ENCODE assay signal across 8 cellular contexts in genomic region chr11:46294365-46295309, GRCh38. TPM values are rescaled to one million over a fixed set of nuclear protein-coding genes. Genes with fewer than 3 reads are reported as not detected.
DNase-seq lines count a peak whose midpoint lies in the region; ATAC-seq and TF ChIP-seq lines count a peak whose summit lies in the region.

No MANE protein-coding gene starts in this region.

- peaks cover 32% of the 10 kb centered on the region for H3K27me3 Mint-ChIP-seq in CD4-positive, CD25-positive, alpha-beta regulatory T cell
- H3K27me3 Mint-ChIP-seq in natural killer cell (ENCODE audit: low read depth in 2 of 2): peaks cover 10 to 23% of the 10 kb centered on the region in 2 donors

- no peaks in the 10 kb centered on the region for H3K9me2 ChIP-seq in Loucy (replicated peaks; ENCODE audit: low read depth, low read length)

- no peaks in the 10 kb centered on the region for H4K20me1 ChIP-seq in Loucy (ENCODE audit: insufficient read depth, low read length, poor library complexity, severe bottlenecking)

- H3K4me2 ChIP-seq in Loucy (ENCODE audit: low read depth, low read length, poor library complexity, severe bottlenecking): peak overlapping the region; percentile 93

- no peaks in the 10 kb centered on the region for H3K79me2 ChIP-seq in Loucy (ENCODE audit: insufficient read depth, low read length)

- no peaks in the 10 kb centered on the region for H3K36me3 ChIP-seq in CD4-positive, CD25-positive, alpha-beta regulatory T cell (ENCODE audit: control insufficient read depth, insufficient read depth, low read length)
- H3K36me3 ChIP-seq in Loucy (ENCODE audit: insufficient read depth, low read length): no peaks in the 10 kb centered on the region
- no peaks in the 10 kb centered on the region for H3K36me3 ChIP-seq in effector memory CD4-positive, alpha-beta T cell (ENCODE audit: control insufficient read depth, insufficient read depth, low read length)

- H3K9me3 Mint-ChIP-seq in CD4-positive, CD25-positive, alpha-beta regulatory T cell: peaks cover 0 to 3% (median 0%) of the 10 kb centered on the region in 7 donors
- H3K9me3 Mint-ChIP-seq in natural killer cell: no peaks in the 10 kb centered on the region

- H3K4me1 ChIP-seq in CD4-positive, CD25-positive, alpha-beta regulatory T cell (ENCODE audit: control insufficient read depth, insufficient read depth, low read length, poor library complexity, severe bottlenecking): peaks cover 17% of the 10 kb centered on the region
- peaks cover 12% of the 10 kb centered on the region for H3K4me1 ChIP-seq in Loucy (ENCODE audit: insufficient read depth, low read length, poor library complexity, severe bottlenecking)
- H3K4me1 ChIP-seq in effector memory CD4-positive, alpha-beta T cell (ENCODE audit: control insufficient read depth, insufficient read depth, low read length, poor library complexity, severe bottlenecking): peaks cover 13% of the 10 kb centered on the region

- H3K4me1 Mint-ChIP-seq in CD4-positive, CD25-positive, alpha-beta regulatory T cell: peaks cover 0 to 12% (median 5%) of the 10 kb centered on the region in 4 donors
- H3K4me1 Mint-ChIP-seq in natural killer cell: peaks cover 0 to 13% of the 10 kb centered on the region in 2 donors

- no peaks in the 10 kb centered on the region for H3K36me3 Mint-ChIP-seq in CD4-positive, CD25-positive, alpha-beta regulatory T cell
- no peaks in the 10 kb centered on the region for H3K36me3 Mint-ChIP-seq in natural killer cell

- no peak overlapping the region for H3K27ac ChIP-seq in CD4-positive, CD25-positive, alpha-beta regulatory T cell (ENCODE audit: insufficient read depth, low read length, poor library complexity, severe bottlenecking)
- H3K27ac ChIP-seq in effector memory CD4-positive, alpha-beta T cell (ENCODE audit: insufficient read depth, low read length, poor library complexity, severe bottlenecking): no peak overlapping the region

- H3K9ac ChIP-seq in Loucy (ENCODE audit: low read depth, low read length, poor library complexity, severe bottlenecking): peak overlapping the region; percentile 47

- H3K27ac Mint-ChIP-seq in CD4-positive, CD25-positive, alpha-beta regulatory T cell: no peak overlapping the region
- H3K27ac Mint-ChIP-seq in natural killer cell: no peak overlapping the region

- ATAC-seq in CD4-positive, CD25-positive, alpha-beta regulatory T cell (ENCODE audit: low read depth in 2 of 2): no peak
- no peak for ATAC-seq in natural killer cell
- no peak for ATAC-seq in HG02798 (IDR thresholded peaks at IDR 0.05; ENCODE audit: poor library complexity, unreplicated experiment)

- no peak overlapping the region for H3K4me3 ChIP-seq in CD4-positive, CD25-positive, alpha-beta regulatory T cell (ENCODE audit: low read depth, low read length)
- peak overlapping the region; percentile 74 for H3K4me3 ChIP-seq in Loucy (ENCODE audit: low read length, poor library complexity, severe bottlenecking)
- H3K4me3 ChIP-seq in effector memory CD4-positive, alpha-beta T cell (ENCODE audit: insufficient read depth, low read depth, low read length, poor library complexity, severe bottlenecking): peak overlapping the region; percentile 71

- no peak for TF ChIP-seq CTCF in Loucy (conservative IDR thresholded peaks at IDR 0.05; ENCODE audit: low read length)
- no peak for TF ChIP-seq CTCF in natural killer cell (IDR thresholded peaks at IDR 0.05)

- no peaks in the 10 kb centered on the region for H3K9me3 ChIP-seq in CD4-positive, CD25-positive, alpha-beta regulatory T cell (ENCODE audit: control insufficient read depth in 2 of 2, low read length in 2 of 2)
- H3K9me3 ChIP-seq in Loucy (ENCODE audit: insufficient read depth, low read depth, low read length): no peaks in the 10 kb centered on the region
- H3K9me3 ChIP-seq in effector memory CD4-positive, alpha-beta T cell (ENCODE audit: control insufficient read depth, low read length): no peaks in the 10 kb centered on the region

- intact Hi-C loops in natural killer cell (cut with micrococcal nuclease): no loop called here

- H3F3A ChIP-seq in Loucy (ENCODE audit: low read depth): no peaks in the 10 kb centered on the region

- H3K27me3 ChIP-seq in CD4-positive, CD25-positive, alpha-beta regulatory T cell (ENCODE audit: control insufficient read depth, insufficient read depth, low read length): peaks cover 4% of the 10 kb centered on the region
- no peaks in the 10 kb centered on the region for H3K27me3 ChIP-seq in Loucy (ENCODE audit: insufficient read depth, low read length, poor library complexity, severe bottlenecking)
- peaks cover 12% of the 10 kb centered on the region for H3K27me3 ChIP-seq in effector memory CD4-positive, alpha-beta T cell (replicated peaks; ENCODE audit: control insufficient read depth, insufficient read depth, low read length, poor library complexity, severe bottlenecking)

- H2AFZ ChIP-seq in Loucy (ENCODE audit: low read length): peak overlapping the region; percentile 98

- DNase-seq in CD4-positive, CD25-positive, alpha-beta regulatory T cell: no peak
- DNase-seq in effector memory CD4-positive, alpha-beta T cell: no peak
- DNase-seq in natural killer cell (no peak), DMS 273 treated with DMSO at 0.1 percent for 48 hours (lab: John Stamatoyannopoulos, UW) (no peak), DMS53 treated with DMSO at 0.1 percent for 48 hours (lab: John Stamatoyannopoulos, UW; ENCODE audit: unreplicated experiment) (no peak)
- DNase-seq in activated CD4-positive, alpha-beta T cell treated with anti-CD3 and anti-CD28 coated beads for 4 hours: no peak

- H3K4me3 Mint-ChIP-seq in CD4-positive, CD25-positive, alpha-beta regulatory T cell: peak overlapping the region in 3 of 4 donors; percentile 74 to 79 (median 77)
- H3K4me3 Mint-ChIP-seq in natural killer cell: peak overlapping the region; percentile 60

RNA-seq across cellular contexts. Expression of gene CREB3L1, which starts 17.2 kb away (rescaled TPM):
- not detected for total RNA-seq in CD4-positive, CD25-positive, alpha-beta regulatory T cell
- not detected for polyA plus RNA-seq in CD4-positive, CD25-positive, alpha-beta regulatory T cell
- not detected for total RNA-seq in natural killer cell

RNA-seq across cellular contexts. Expression of gene DGKZ, which starts 52.6 kb away (rescaled TPM):
- total RNA-seq in CD4-positive, CD25-positive, alpha-beta regulatory T cell: 234 TPM
- polyA plus RNA-seq in CD4-positive, CD25-positive, alpha-beta regulatory T cell: 10 to 100 TPM; 36.6 to 48.6 (median 44.8) TPM
- total RNA-seq in natural killer cell: 100 to 1,000 TPM; 307 to 377 (median 350) TPM
